ENCODE assay signal across 1 cellular context in the genomic region with DNA sequence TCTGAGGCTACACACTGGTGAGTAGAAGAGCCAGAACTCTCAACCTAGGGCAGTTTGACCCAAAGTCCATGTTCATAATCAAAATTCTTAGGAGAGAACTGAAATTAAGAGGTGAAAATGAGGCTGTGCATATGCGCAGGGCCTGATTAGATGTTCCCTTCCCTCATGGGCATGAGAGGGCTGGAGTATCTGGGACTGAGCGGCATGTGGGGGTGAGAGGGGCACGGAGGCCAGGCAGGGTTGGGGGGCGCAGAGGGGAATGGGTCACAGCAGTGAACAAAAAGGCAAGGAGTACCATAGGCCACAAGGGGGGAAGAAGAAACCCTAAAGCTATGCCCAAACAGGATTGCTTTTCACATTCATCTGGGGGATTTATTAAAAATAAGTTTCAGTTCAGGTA.
TF ChIP-seq lines count a peak whose summit lies in the region.

No MANE protein-coding gene starts in this region.

TF ChIP-seq in GM23338, 12 proteins besides CTCF, POLR2A, EP300 and RAD21 (continued from another document):
- TF ChIP-seq, protein P1, sequence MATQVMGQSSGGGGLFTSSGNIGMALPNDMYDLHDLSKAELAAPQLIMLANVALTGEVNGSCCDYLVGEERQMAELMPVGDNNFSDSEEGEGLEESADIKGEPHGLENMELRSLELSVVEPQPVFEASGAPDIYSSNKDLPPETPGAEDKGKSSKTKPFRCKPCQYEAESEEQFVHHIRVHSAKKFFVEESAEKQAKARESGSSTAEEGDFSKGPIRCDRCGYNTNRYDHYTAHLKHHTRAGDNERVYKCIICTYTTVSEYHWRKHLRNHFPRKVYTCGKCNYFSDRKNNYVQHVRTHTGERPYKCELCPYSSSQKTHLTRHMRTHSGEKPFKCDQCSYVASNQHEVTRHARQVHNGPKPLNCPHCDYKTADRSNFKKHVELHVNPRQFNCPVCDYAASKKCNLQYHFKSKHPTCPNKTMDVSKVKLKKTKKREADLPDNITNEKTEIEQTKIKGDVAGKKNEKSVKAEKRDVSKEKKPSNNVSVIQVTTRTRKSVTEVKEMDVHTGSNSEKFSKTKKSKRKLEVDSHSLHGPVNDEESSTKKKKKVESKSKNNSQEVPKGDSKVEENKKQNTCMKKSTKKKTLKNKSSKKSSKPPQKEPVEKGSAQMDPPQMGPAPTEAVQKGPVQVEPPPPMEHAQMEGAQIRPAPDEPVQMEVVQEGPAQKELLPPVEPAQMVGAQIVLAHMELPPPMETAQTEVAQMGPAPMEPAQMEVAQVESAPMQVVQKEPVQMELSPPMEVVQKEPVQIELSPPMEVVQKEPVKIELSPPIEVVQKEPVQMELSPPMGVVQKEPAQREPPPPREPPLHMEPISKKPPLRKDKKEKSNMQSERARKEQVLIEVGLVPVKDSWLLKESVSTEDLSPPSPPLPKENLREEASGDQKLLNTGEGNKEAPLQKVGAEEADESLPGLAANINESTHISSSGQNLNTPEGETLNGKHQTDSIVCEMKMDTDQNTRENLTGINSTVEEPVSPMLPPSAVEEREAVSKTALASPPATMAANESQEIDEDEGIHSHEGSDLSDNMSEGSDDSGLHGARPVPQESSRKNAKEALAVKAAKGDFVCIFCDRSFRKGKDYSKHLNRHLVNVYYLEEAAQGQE (IDR thresholded peaks at IDR 0.05; ENCODE audit: unreplicated experiment): no peak
- no peak for TF ChIP-seq EZH2 (IDR thresholded peaks at IDR 0.05; ENCODE audit: low read depth, unreplicated experiment)
